In the genomic region with DNA sequence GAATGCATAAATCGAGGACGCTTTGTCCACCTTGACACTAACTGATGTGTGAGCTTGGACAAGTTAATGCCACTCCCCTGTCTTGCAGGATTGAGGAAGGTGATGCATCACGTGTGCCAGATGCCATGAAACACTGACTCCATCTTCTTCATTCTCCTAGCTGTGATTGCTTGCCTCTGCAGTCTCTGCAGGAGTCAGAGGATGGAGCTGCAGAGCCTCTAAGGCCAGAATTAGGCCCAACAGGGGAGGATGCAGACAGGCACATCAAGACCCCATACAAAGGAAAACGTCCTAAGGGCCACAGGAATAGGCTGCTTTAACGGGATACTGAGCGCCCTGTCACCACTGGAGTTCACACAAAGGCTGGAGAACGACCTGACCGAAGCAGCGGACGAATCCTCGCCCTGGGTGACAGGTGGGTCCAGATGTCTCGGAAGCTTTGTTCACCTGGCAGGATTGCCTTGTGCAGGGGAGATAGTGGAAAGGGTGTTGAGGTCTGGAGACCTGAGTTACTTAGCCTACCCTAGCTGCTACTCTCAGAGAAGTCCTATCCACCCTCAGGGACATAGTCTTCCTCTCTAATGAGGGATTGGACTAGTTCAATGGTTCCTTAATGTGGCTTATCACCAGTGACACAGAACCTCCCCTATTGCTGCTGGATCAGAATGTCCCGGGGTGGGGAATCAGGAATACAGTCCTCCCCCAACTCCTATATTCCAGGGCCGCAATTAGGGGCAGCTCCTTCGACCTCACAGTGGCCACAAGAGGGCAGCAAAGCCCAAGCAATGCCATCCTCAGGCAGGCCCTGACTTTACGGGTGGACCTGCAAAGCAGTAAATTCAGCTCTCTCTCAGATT, we compare ENCODE assay signal across 8 cellular contexts. TPM values are rescaled to one million over a fixed set of nuclear protein-coding genes. Genes with fewer than 3 reads are reported as not detected.
DNase-seq lines count a peak whose midpoint lies in the region; ATAC-seq and TF ChIP-seq lines count a peak whose summit lies in the region.

No MANE protein-coding gene starts in this region.

- H3K9ac ChIP-seq in OCI-LY3 (ENCODE audit: low read length): no peak overlapping the region

- H3K27me3 ChIP-seq in OCI-LY3 (ENCODE audit: low read depth, low read length): 0 out of 2 replicates have a peak, but pooled peaks cover 4% of the 10 kb centered on the region

- no peaks in the 10 kb centered on the region for H3K4me1 Mint-ChIP-seq in nephron

- H2AFZ ChIP-seq in OCI-LY3 (ENCODE audit: low read depth, low read length): no peak overlapping the region

- no peak overlapping the region for H3K4me3 Mint-ChIP-seq in nephron

- H3K27ac ChIP-seq in OCI-LY3 (ENCODE audit: low read length): no peak overlapping the region

- no peaks in the 10 kb centered on the region for H3K79me2 ChIP-seq in OCI-LY3 (ENCODE audit: low read length)

- H3K4me2 ChIP-seq in OCI-LY3 (ENCODE audit: low read length): no peak overlapping the region

- no peaks in the 10 kb centered on the region for H3K4me1 ChIP-seq in OCI-LY3 (ENCODE audit: low read length)

- peaks cover 23% of the 10 kb centered on the region for H3K27me3 Mint-ChIP-seq in nephron (ENCODE audit: low read depth)

- H3K9me3 ChIP-seq in OCI-LY3 (ENCODE audit: insufficient read depth, low read length): no peaks in the 10 kb centered on the region

- no peaks in the 10 kb centered on the region for H3K36me3 ChIP-seq in OCI-LY3 (replicated peaks; ENCODE audit: low read depth, low read length)

- no peaks in the 10 kb centered on the region for H3K9me3 Mint-ChIP-seq in nephron

- ATAC-seq in GM19043 (IDR thresholded peaks at IDR 0.05; ENCODE audit: low read depth, unreplicated experiment) (peak; percentile 69), esophagus mucosa (peak; percentile 76)

- H3K4me3 ChIP-seq in AG10803 (ENCODE audit: low read length) (no peak overlapping the region), OCI-LY3 (ENCODE audit: low read length) (no peak overlapping the region)

- H3K27ac Mint-ChIP-seq in nephron: no peak overlapping the region

- no peaks in the 10 kb centered on the region for H4K20me1 ChIP-seq in OCI-LY3 (ENCODE audit: insufficient read depth, low read length)

- no peaks in the 10 kb centered on the region for H3K36me3 Mint-ChIP-seq in nephron (ENCODE audit: low read depth)

- peak; percentile 87 for TF ChIP-seq CTCF in AG10803 (conservative IDR thresholded peaks at IDR 0.05; ENCODE audit: low read length)
- TF ChIP-seq CTCF in OCI-LY3 (IDR thresholded peaks at IDR 0.05; ENCODE audit: low read depth, low read length): peak; percentile 91
- peak; percentile 80 to 84 (median 83) for TF ChIP-seq CTCF in nephron (IDR thresholded peaks at IDR 0.05; ENCODE audit: unreplicated experiment in 3 of 3)

- DNase-seq in AG10803 (ENCODE audit: low read depth) (peak; percentile 66), HT-29 (ENCODE audit: low spot score) (peak; percentile 83), activated T-cell treated with anti-CD3 and anti-CD28 coated beads for 1 hour (ENCODE audit: low read depth) (peak; percentile 72)
- peak; percentile 68 for DNase-seq in stimulated activated naive CD4-positive, alpha-beta T cell treated with Interleukin-2 at 50 U/mL for 16 hours (lab: John Stamatoyannopoulos, UW)

RNA-seq across cellular contexts. Expression of a gene that starts 32.4 kb away (rescaled TPM):
- not detected in 2 replicates for total RNA-seq in HT-29 (2014; rRNA removed; shearing (Covaris generic))
- not detected for total RNA-seq in esophagus mucosa
